In genomic region chr14:36781897-36782296, GRCh38 we compare ENCODE assay signal across 18 cellular contexts.
"Had no signal": no experiment of that assay in that cellular context is flagged by ENCODE, and none has a peak within 500 bp of the region (broad histone marks: within the 10 kb centered on the region; RNA-seq: fewer than 3 reads in every experiment).

No MANE protein-coding gene starts in this region.

- H3K27ac ChIP-seq: neural progenitor cell, neutrophil, ovary, pancreas, parathyroid adenoma, prostate gland, psoas muscle, right atrium auricular region, right lobe of liver, sigmoid colon, skin epidermis, spleen had no signal

- H3K36me3 ChIP-seq: neural progenitor cell, neutrophil, ovary, pancreas, prostate gland, right atrium auricular region, right lobe of liver, sigmoid colon, spleen had no signal

- H3K9me3 ChIP-seq: neutrophil, pancreas, prostate gland, right lobe of liver had no signal

- ATAC-seq: naive thymus-derived CD8-positive, alpha-beta T cell; natural killer cell; natural killer cell treated with Interleukin-12 subunit alpha and Interleukin-12 subunit beta and Interleukin-15 and Interleukin-18, amount 100 ng/mL, for 72 hours; pancreas; psoas muscle; right cardiac atrium; right lobe of liver; sciatic nerve had no signal

- H3K4me1 ChIP-seq: neural progenitor cell, pancreas, parathyroid adenoma, prostate gland, psoas muscle, right atrium auricular region, right lobe of liver, sigmoid colon, spleen had no signal

- H3K4me3 ChIP-seq: neural progenitor cell, ovary, pancreas, prostate gland, psoas muscle, right atrium auricular region, right lobe of liver, sigmoid colon, skin epidermis, smooth muscle cell, spleen had no signal
